In the genomic region with DNA sequence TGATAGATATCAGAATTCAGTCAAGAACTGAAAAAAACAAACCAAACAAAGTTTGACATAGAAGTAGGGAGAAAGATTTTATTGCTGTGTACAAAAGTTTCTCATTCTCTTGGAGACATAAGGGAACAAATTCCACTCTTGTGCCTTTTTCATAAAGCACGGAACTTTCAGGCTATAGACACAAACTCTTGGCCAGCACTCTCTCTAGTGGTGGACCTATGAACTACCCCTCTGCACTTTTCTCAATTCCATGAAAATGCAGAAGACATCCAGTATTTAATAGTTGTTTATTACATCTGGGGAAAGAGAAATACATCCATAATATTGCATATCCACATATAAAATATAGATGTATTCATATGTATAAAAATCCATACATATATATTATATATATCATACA, we compare ENCODE assay signal across 8 cellular contexts.
DNase-seq lines count a peak whose midpoint lies in the region; ATAC-seq and TF ChIP-seq lines count a peak whose summit lies in the region.

No MANE protein-coding gene starts in this region.

- TF ChIP-seq CTCF in coronary artery (IDR thresholded peaks at IDR 0.05) (peak; percentile 18), mesothelial cell of epicardium (IDR thresholded peaks at IDR 0.05; ENCODE audit: unreplicated experiment) (peak; percentile 77)

- no peak overlapping the region for H3K27ac ChIP-seq in coronary artery

- no peaks in the 10 kb centered on the region for H3K4me1 Mint-ChIP-seq in mesothelial cell of epicardium

- no peak overlapping the region for H3K4me3 ChIP-seq in coronary artery

- no peak overlapping the region for H3K4me3 Mint-ChIP-seq in mesothelial cell of epicardium

- H3K27me3 Mint-ChIP-seq in mesothelial cell of epicardium (ENCODE audit: low read depth) = peaks cover 2% of the 10 kb centered on the region

- peak; percentile 31 for DNase-seq in SKM-1 treated with dmso at 0.1 percent for 144 hours (lab: John Stamatoyannopoulos, UW; ENCODE audit: unreplicated experiment)
- DNase-seq in SKM-1 (lab: John Stamatoyannopoulos, UW; ENCODE audit: unreplicated experiment) = no peak
- DNase-seq in NCI-H1694 (lab: John Stamatoyannopoulos, UW) = peak; percentile 11
- no peak for DNase-seq in coronary artery (ENCODE audit: low spot score)
- DNase-seq in mesothelial cell of epicardium (ENCODE audit: low spot score in 2 of 2, unreplicated experiment in 2 of 2) = no peak
- DNase-seq in activated CD4-positive, alpha-beta T cell treated with anti-CD3 and anti-CD28 coated beads for 4 hours = no peak

- peaks cover 26% of the 10 kb centered on the region for H3K9me3 Mint-ChIP-seq in mesothelial cell of epicardium

- no peak overlapping the region for H3K27ac Mint-ChIP-seq in mesothelial cell of epicardium

- H3K36me3 Mint-ChIP-seq in mesothelial cell of epicardium = peaks cover 3% of the 10 kb centered on the region

- ATAC-seq in HG02623 (IDR thresholded peaks at IDR 0.05; ENCODE audit: unreplicated experiment) = no peak
- no peak for ATAC-seq in HG02571 (IDR thresholded peaks at IDR 0.05; ENCODE audit: unreplicated experiment)

Comparison
In these comparisons a context has a peak if more than half of its experiments do, and no peak if none do; other contexts are left out.
1. DNase-seq: peak in SKM-1 treated with dmso at 0.1 percent for 144 hours (single experiment) and NCI-H1694 (single experiment); none in SKM-1 (single experiment), coronary artery (single experiment), mesothelial cell of epicardium (0 of 2) and activated CD4-positive, alpha-beta T cell treated with anti-CD3 and anti-CD28 coated beads for 4 hours (0 of 2).